Comparison of ENCODE assay signal across 17 cellular contexts in genomic region chr1:198873696-198874230, GRCh38.
DNase-seq lines count a peak whose midpoint lies in the region; ATAC-seq and TF ChIP-seq lines count a peak whose summit lies in the region.
"Had no signal": no experiment of that assay in that cellular context is flagged by ENCODE, and none has a peak within 500 bp of the region (broad histone marks: within the 10 kb centered on the region; RNA-seq: fewer than 3 reads in every experiment).

No MANE protein-coding gene starts in this region.

- ATAC-seq in GM21526 (IDR thresholded peaks at IDR 0.05; ENCODE audit: low FRiP score, unreplicated experiment): no peak
- ATAC-seq: A549, GM12878, Right ventricle myocardium inferior had no signal

- H3K27ac Mint-ChIP-seq in neural crest cell (ENCODE audit: unreplicated experiment): peak overlapping the region; percentile 81
- H3K27ac Mint-ChIP-seq: CD8-positive, alpha-beta memory T cell had no signal

- peaks cover 15% of the 10 kb centered on the region for H3K4me1 Mint-ChIP-seq in neural crest cell
- H3K4me1 Mint-ChIP-seq: CD8-positive, alpha-beta memory T cell had no signal

- H3K9me3 Mint-ChIP-seq in neural crest cell: no peaks in the 10 kb centered on the region

- H3K36me3 Mint-ChIP-seq in neural crest cell (ENCODE audit: low read depth): peaks cover 27% of the 10 kb centered on the region

- DNase-seq in NCI-H2171 treated with DMSO at 0.1 percent for 48 hours (lab: John Stamatoyannopoulos, UW): peak; percentile 38
- no peak for DNase-seq in NCI-H2171 (lab: John Stamatoyannopoulos, UW)
- peak; percentile 64 for DNase-seq in DMS53 (lab: John Stamatoyannopoulos, UW)
- DNase-seq in RPMI8226: peak; percentile 28
- DNase-seq in neural crest cell (ENCODE audit: low read depth, low spot score): no peak
- no peak for DNase-seq in NCI-H2081 (lab: John Stamatoyannopoulos, UW)
- DNase-seq: CD8-positive, alpha-beta memory T cell; NCI-H1105 treated with DMSO at 0.1 percent for 48 hours; NCI-H187 treated with DMSO at 0.1 percent for 48 hours; NCI-H526; NK-92 treated with Interleukin-12 subunit alpha and Interleukin-12 subunit beta, amount 100 ng/mL, for 24 hours; Peyer's patch; SW 1271 had no signal

- no peaks in the 10 kb centered on the region for H3K27me3 Mint-ChIP-seq in neural crest cell (ENCODE audit: low read depth)
- H3K27me3 Mint-ChIP-seq: CD8-positive, alpha-beta memory T cell had no signal

- TF ChIP-seq CTCF in neural crest cell (conservative IDR thresholded peaks at IDR 0.05): no peak

- H3K4me3 Mint-ChIP-seq in neural crest cell: no peak overlapping the region
- H3K4me3 Mint-ChIP-seq: CD8-positive, alpha-beta memory T cell had no signal

Comparison
In these comparisons a context has a peak if more than half of its experiments do, and no peak if none do; other contexts are left out.
1. DNase-seq: peak in NCI-H2171 treated with DMSO at 0.1 percent for 48 hours (single experiment), DMS53 (single experiment) and RPMI8226 (single experiment); none in NCI-H2171 (single experiment), neural crest cell (single experiment) and NCI-H2081 (0 of 2).